In genomic region chr11:71453911-71454304, GRCh38 we compare ENCODE assay signal across 8 cellular contexts. TPM values are rescaled to one million over a fixed set of nuclear protein-coding genes. Genes with fewer than 3 reads are reported as not detected.
DNase-seq lines count a peak whose midpoint lies in the region; ATAC-seq and TF ChIP-seq lines count a peak whose summit lies in the region.

No MANE protein-coding gene starts in this region.

- H3K4me3 ChIP-seq in iPS-15b (ENCODE audit: low read depth, low read length) (peak overlapping the region; percentile 72), spleen (peak overlapping the region; percentile 88 to 94 (median 92))

- DNase-seq in DMS53 (lab: John Stamatoyannopoulos, UW) (peak; percentile 45), DMS53 treated with DMSO at 0.1 percent for 48 hours (lab: John Stamatoyannopoulos, UW; ENCODE audit: unreplicated experiment) (no peak), activated B cell treated with CpG ODN at 0.5 μM for 24 hours (no peak), spleen (no peak), glomerular visceral epithelial cell (ENCODE audit: extremely low spot score) (no peak), NCI-H446 treated with DMSO at 0.1 percent for 48 hours (lab: John Stamatoyannopoulos, UW) (no peak)

- H3K36me3 ChIP-seq in iPS-15b (ENCODE audit: control insufficient read depth, insufficient read depth, low read length) (peaks cover 24% of the 10 kb centered on the region), spleen (peaks cover 0 to 44% (median 39%) of the 10 kb centered on the region in 6 donors)

- H3K9me3 Mint-ChIP-seq in activated B cell treated with CpG ODN at 0.5 μM for 24 hours, result no peaks in the 10 kb centered on the region

- no peak for TF ChIP-seq POLR2A in spleen (IDR thresholded peaks at IDR 0.05)

- intact Hi-C loops in activated B cell treated with CpG ODN at 0.5 μM for 24 hours (cut with micrococcal nuclease), result loop anchor here (2.0 to 5.0 kb wide), 2 partner anchors 81 to 202 kb away; partner anchors contain the start of gene SHANK2
- intact Hi-C loops in spleen (cut with DNase I; ENCODE audit: low total_unique reads), result no loop called here

- H3K27me3 ChIP-seq in iPS-15b (ENCODE audit: control insufficient read depth, insufficient read depth, low read length) (no peaks in the 10 kb centered on the region), spleen (replicated peaks in 1 of 7) (no peaks in the 10 kb centered on the region)

- POLR2A ChIA-PET in activated B cell treated with CpG ODN at 0.5 μM for 24 hours (lab: Charles Lee), result interaction anchor here (0.6 kb wide), 1 partner anchor 1778 kb away, joined by 17 read pairs; no protein-coding TSS in a partner anchor

- WGBS in spleen, 5 donors, result 37 to 57% (median 50%) methylated on average over 7 of the region's 7 CpGs

- no peak for ATAC-seq in activated B cell treated with CpG ODN at 0.5 μM for 24 hours (ENCODE audit: low read depth)
- no peak for ATAC-seq in GM19455 (IDR thresholded peaks at IDR 0.05; ENCODE audit: unreplicated experiment)

- no peak for TF ChIP-seq CTCF in activated B cell treated with CpG ODN at 0.5 μM for 24 hours (IDR thresholded peaks at IDR 0.05)
- TF ChIP-seq CTCF in spleen (IDR thresholded peaks at IDR 0.05 in 8 of 11, conservative IDR thresholded peaks at IDR 0.05 in 3 of 11), result no peak

- peaks cover 49% of the 10 kb centered on the region for H3K36me3 Mint-ChIP-seq in activated B cell treated with CpG ODN at 0.5 μM for 24 hours (ENCODE audit: low read depth)

- H3K4me3 Mint-ChIP-seq in activated B cell treated with CpG ODN at 0.5 μM for 24 hours, result peak overlapping the region; percentile 89

- CTCF ChIA-PET in activated B cell treated with CpG ODN at 0.5 μM for 24 hours (lab: Charles Lee), result no interaction called here

- peak overlapping the region in 5 of 8 donors; percentile 91 to 97 (median 92) for H3K27ac ChIP-seq in spleen

- no peaks in the 10 kb centered on the region for H3K9me3 ChIP-seq in iPS-15b (ENCODE audit: control insufficient read depth, insufficient read depth, low read length)
- H3K9me3 ChIP-seq in spleen, result no peaks in the 10 kb centered on the region

- peak overlapping the region; percentile 8 for H3K27ac Mint-ChIP-seq in activated B cell treated with CpG ODN at 0.5 μM for 24 hours

- H3K4me1 Mint-ChIP-seq in activated B cell treated with CpG ODN at 0.5 μM for 24 hours, result peaks cover 49% of the 10 kb centered on the region

- H3K4me1 ChIP-seq in iPS-15b (ENCODE audit: control insufficient read depth, insufficient read depth, low read length) (peaks cover 4% of the 10 kb centered on the region), spleen (peaks cover 20 to 73% (median 53%) of the 10 kb centered on the region in 6 donors)

- H3K9ac ChIP-seq in iPS-15b (ENCODE audit: low read depth, low read length), result no peak overlapping the region

- H3K27me3 Mint-ChIP-seq in activated B cell treated with CpG ODN at 0.5 μM for 24 hours, result no peaks in the 10 kb centered on the region

RNA-seq across cellular contexts. Expression of gene NADSYN1, which starts 0.9 kb away (rescaled TPM):
- total RNA-seq in activated B cell treated with CpG ODN at 0.5 μM for 24 hours (127 and 146 TPM in 2 replicates), spleen (100 to 1,000 TPM in 6 of 7 donors, 10 to 100 TPM in 1; 89.6 to 137 (median 112) TPM)
- polyA plus RNA-seq in spleen, result 100 to 1,000 TPM in 1 of 3 donors, 10 to 100 TPM in 2; 68.4 to 101 (median 74.4) TPM

RNA-seq across cellular contexts. Expression of gene DHCR7, which starts 5.7 kb away (rescaled TPM):
- 35.5 and 47.2 TPM in 2 replicates for total RNA-seq in activated B cell treated with CpG ODN at 0.5 μM for 24 hours
- total RNA-seq in spleen, result 10 to 100 TPM; 10.9 to 26.4 (median 18.2) TPM
- polyA plus RNA-seq in spleen, result 1 to 10 TPM; 3.6 to 6.2 (median 4.4) TPM
